ENCODE assay signal across 12 cellular contexts in genomic region chrX:135384161-135384836, GRCh38. TPM values are rescaled to one million over a fixed set of nuclear protein-coding genes. Genes with fewer than 3 reads are reported as not detected.
DNase-seq lines count a peak whose midpoint lies in the region; ATAC-seq and TF ChIP-seq lines count a peak whose summit lies in the region.
"Had no signal": no experiment of that assay in that cellular context is flagged by ENCODE, and none has a peak within 500 bp of the region (broad histone marks: within the 10 kb centered on the region; RNA-seq: fewer than 3 reads in every experiment).

No MANE protein-coding gene starts in this region.

- H3K27ac Mint-ChIP-seq in GM23338: no peak overlapping the region
- peak overlapping the region; percentile 83 for H3K27ac Mint-ChIP-seq in T-helper 17 cell
- H3K27ac Mint-ChIP-seq: HFFc6 had no signal

- peak; percentile 24 for DNase-seq in GM23338 (ENCODE audit: low spot score)
- DNase-seq in T-helper 17 cell: peak in 2 of 3 donors; percentile 9 to 14
- DNase-seq in activated gamma-delta T cell treated with anti-CD3 and anti-CD28 coated beads, Interleukin-2, amount 50 U/mL, for 16 hours (ENCODE audit: low read depth): peak; percentile 7
- peak; percentile 25 for DNase-seq in stimulated activated CD4-positive, alpha-beta T cell treated with anti-CD3 and anti-CD28 coated beads, Interleukin-4, amount 100 ng/mL, for 24 hours
- DNase-seq in NCI-H345 treated with DMSO at 0.1 percent for 48 hours (lab: John Stamatoyannopoulos, UW; ENCODE audit: unreplicated experiment): no peak
- no peak for DNase-seq in SW 1271 (lab: John Stamatoyannopoulos, UW)
- no peak for DNase-seq in DMS53 (lab: John Stamatoyannopoulos, UW)
- DNase-seq: activated CD8-positive, alpha-beta memory T cell treated with anti-CD3 and anti-CD28 coated beads for 24 hours; Caco-2; HFFc6; retina had no signal

- H3K36me3 ChIP-seq in GM23338 (ENCODE audit: insufficient read depth): no peaks in the 10 kb centered on the region

- no peaks in the 10 kb centered on the region for H3K4me1 ChIP-seq in GM23338 (ENCODE audit: insufficient read depth)
- H3K4me1 ChIP-seq: Caco-2 had no signal

- no peak overlapping the region for H2AFZ ChIP-seq in GM23338

- H4K20me1 ChIP-seq in GM23338 (replicated peaks; ENCODE audit: insufficient read depth): no peaks in the 10 kb centered on the region

- H3K27me3 ChIP-seq in GM23338 (ENCODE audit: insufficient read depth): no peaks in the 10 kb centered on the region

- no peak overlapping the region for H3K4me2 ChIP-seq in GM23338

- H3K4me1 Mint-ChIP-seq in GM23338: peaks cover 3% of the 10 kb centered on the region; the same call in 2 of the 3 replicates
- H3K4me1 Mint-ChIP-seq in T-helper 17 cell: peaks cover 18% of the 10 kb centered on the region

- no peaks in the 10 kb centered on the region for H3K79me2 ChIP-seq in GM23338 (replicated peaks; ENCODE audit: insufficient read depth)

- no peak overlapping the region for H3K4me3 Mint-ChIP-seq in GM23338
- peak overlapping the region; percentile 59 for H3K4me3 Mint-ChIP-seq in T-helper 17 cell
- H3K4me3 Mint-ChIP-seq: HFFc6 had no signal

- no peak for TF ChIP-seq CTCF in GM23338 (conservative IDR thresholded peaks at IDR 0.05; ENCODE audit: low read depth in 2 of 2)

- H3K9me3 Mint-ChIP-seq in GM23338: no peaks in the 10 kb centered on the region
- H3K9me3 Mint-ChIP-seq: HFFc6 had no signal

- no peaks in the 10 kb centered on the region; the same call in 1 of the 2 replicates for H3K9me2 ChIP-seq in GM23338 (ENCODE audit: insufficient read depth)

- H3K9me3 ChIP-seq in T-helper 17 cell (ENCODE audit: control insufficient read depth, low read length, poor library complexity, severe bottlenecking): no peaks in the 10 kb centered on the region
- H3K9me3 ChIP-seq: Caco-2 had no signal

- H3F3A ChIP-seq in GM23338 (replicated peaks; ENCODE audit: low read depth): no peaks in the 10 kb centered on the region

- H3K36me3 Mint-ChIP-seq in GM23338 (ENCODE audit: low read depth) (no peaks in the 10 kb centered on the region), T-helper 17 cell (ENCODE audit: low read depth) (no peaks in the 10 kb centered on the region)

- no peaks in the 10 kb centered on the region for H3K27me3 Mint-ChIP-seq in GM23338 (ENCODE audit: insufficient read depth, low read depth, poor library complexity)
- no peaks in the 10 kb centered on the region for H3K27me3 Mint-ChIP-seq in T-helper 17 cell

- no peak overlapping the region for H3K4me3 ChIP-seq in GM23338

- ATAC-seq in GM23338: no peak
- ATAC-seq in T-helper 17 cell: peak; percentile 99
- ATAC-seq: Right ventricle myocardium inferior had no signal

- no peak overlapping the region for H3K27ac ChIP-seq in GM23338 (ENCODE audit: low read depth)

TF ChIP-seq in GM23338, 12 proteins besides CTCF, POLR2A, EP300 and RAD21 (continues in another document):
- TF ChIP-seq ZNF331 (CRISPR knock-in tag; IDR thresholded peaks at IDR 0.05; ENCODE audit: low read depth) (no peak), POLR2AphosphoS5 (IDR thresholded peaks at IDR 0.05; ENCODE audit: low read depth) (no peak), NANOG (IDR thresholded peaks at IDR 0.05; ENCODE audit: borderline replicate concordance) (no peak), STAT1 (IDR thresholded peaks at IDR 0.05; ENCODE audit: unreplicated experiment) (no peak), EZH2phosphoT487 (IDR thresholded peaks at IDR 0.05; ENCODE audit: unreplicated experiment) (no peak), EZH2 (IDR thresholded peaks at IDR 0.05; ENCODE audit: low read depth, unreplicated experiment) (no peak), ZNF462 (CRISPR knock-in tag; IDR thresholded peaks at IDR 0.05) (no peak), REST (IDR thresholded peaks at IDR 0.05; ENCODE audit: unreplicated experiment) (no peak)

RNA-seq across cellular contexts. Expression of gene SMIM10L2A, which starts 37.4 kb away (rescaled TPM):
- 5.0 and 5.6 TPM in 2 replicates for total RNA-seq in GM23338 (2014; rRNA removed; shearing (Covaris generic))
- polyA plus RNA-seq in GM23338 (2016; fragmentation: Nextera tagmentation; extraction: Ambion mirVana): 1.4 and 1.7 TPM in 2 replicates
- total RNA-seq in T-helper 17 cell: under 1 TPM; 0.37 to 0.45 TPM
- total RNA-seq: HFFc6 had no signal

RNA-seq across cellular contexts. Expression of gene ZNF449, which starts 39.7 kb away (rescaled TPM):
- total RNA-seq in GM23338 (2014; rRNA removed; shearing (Covaris generic)): 5.4 and 9.1 TPM in 2 replicates
- polyA plus RNA-seq in GM23338 (2016; fragmentation: Nextera tagmentation; extraction: Ambion mirVana): 3.2 and 4.8 TPM in 2 replicates
- total RNA-seq in T-helper 17 cell: 1 to 10 TPM; 2.7 to 2.9 TPM

RNA-seq across cellular contexts. Expression of gene ZNF75D, which starts 40.4 kb away (rescaled TPM):
- total RNA-seq in GM23338 (2014; rRNA removed; shearing (Covaris generic)): 5.8 and 6.6 TPM in 2 replicates
- polyA plus RNA-seq in GM23338 (2016; fragmentation: Nextera tagmentation; extraction: Ambion mirVana): 2.2 and 2.9 TPM in 2 replicates
- total RNA-seq in T-helper 17 cell: 1 to 10 TPM; 9.4 to 9.6 TPM

Comparison
In these comparisons a context has a peak if more than half of its experiments do, and no peak if none do; other contexts are left out.
1. DNase-seq: peak in GM23338 (single experiment), T-helper 17 cell (2 of 3), activated gamma-delta T cell treated with anti-CD3 and anti-CD28 coated beads, Interleukin-2, amount 50 U/mL, for 16 hours (single experiment) and stimulated activated CD4-positive, alpha-beta T cell treated with anti-CD3 and anti-CD28 coated beads, Interleukin-4, amount 100 ng/mL, for 24 hours (single experiment); none in NCI-H345 treated with DMSO at 0.1 percent for 48 hours (single experiment), SW 1271 (0 of 2) and DMS53 (single experiment).